Comparison of ENCODE assay signal across 28 cellular contexts in the genomic region with DNA sequence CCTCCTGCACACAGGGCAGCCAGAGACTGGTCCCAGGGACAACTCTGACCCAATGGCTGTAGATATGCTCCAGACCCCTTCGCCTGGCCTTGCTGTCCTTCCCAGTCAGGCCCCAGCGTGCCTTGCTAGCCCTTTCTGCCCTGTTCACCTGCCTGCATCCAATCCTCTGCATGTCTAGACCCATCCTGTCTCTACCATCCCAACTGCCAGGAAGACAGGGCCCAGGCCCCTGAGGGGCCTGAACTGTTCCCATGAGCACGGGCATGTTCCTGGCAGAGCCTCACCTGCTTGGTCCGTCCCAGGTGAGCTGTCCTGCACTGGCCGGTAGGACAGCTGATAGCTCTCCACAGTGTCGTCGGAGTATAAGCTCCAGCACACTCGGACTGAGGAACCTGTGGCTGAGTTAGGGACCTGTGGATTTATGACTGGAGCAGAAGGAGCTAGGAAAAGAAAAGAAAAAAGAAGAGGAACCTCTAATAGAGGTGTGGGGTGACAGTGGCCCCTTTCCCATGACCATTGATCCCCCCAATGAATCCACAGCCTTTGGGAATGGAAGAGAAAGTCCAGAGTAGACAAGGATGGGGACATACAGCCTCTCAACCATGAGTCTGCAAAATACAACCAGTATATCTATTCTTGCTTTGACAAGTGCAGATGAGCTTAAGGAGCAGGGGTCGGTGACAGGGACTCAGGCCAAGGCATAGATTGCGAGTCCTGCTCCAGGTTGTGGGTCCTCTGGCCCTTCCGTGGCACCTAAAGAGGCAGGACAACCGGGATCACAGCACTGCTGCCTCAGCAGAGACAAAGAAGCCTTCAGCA. TPM values are rescaled to one million over a fixed set of nuclear protein-coding genes. Genes with fewer than 3 reads are reported as not detected.
"Had no signal": no experiment of that assay in that cellular context is flagged by ENCODE, and none has a peak within 500 bp of the region (broad histone marks: within the 10 kb centered on the region; RNA-seq: fewer than 3 reads in every experiment).

No MANE protein-coding gene starts in this region.

- H3K27me3 ChIP-seq: gastroesophageal sphincter, neutrophil, ovary, thyroid gland had no signal

- H3K27me3 Mint-ChIP-seq: activated naive CD8-positive, alpha-beta T cell; activated T-cell treated with anti-CD3 and anti-CD28 coated beads, Interleukin-2, amount 50 U/mL, for 24 hours; activated T-helper 17 cell treated with anti-CD3 and anti-CD28 coated beads, Interleukin-2, amount 50 U/mL, for 72 hours; dendritic cell treated with granulocyte-macrophage colony-stimulating factor and Interleukin-4, amounts not matched to agents 40 ng/mL and 50 ng/mL, for 4 days; stimulated activated naive CD8-positive, alpha-beta T cell treated with anti-CD3 and anti-CD28 coated beads, Interleukin-15, Interleukin-2, amounts not matched to agents 100 ng/mL and 50 ng/mL, for 24 hours had no signal

- H3K9me3 ChIP-seq: gastroesophageal sphincter, neutrophil, ovary, thyroid gland had no signal

- H3K27ac ChIP-seq: gastroesophageal sphincter, neutrophil, ovary, thyroid gland had no signal

- H3K9me3 Mint-ChIP-seq: activated T-cell treated with anti-CD3 and anti-CD28 coated beads, Interleukin-2, amount 50 U/mL, for 24 hours; activated T-helper 17 cell treated with anti-CD3 and anti-CD28 coated beads, Interleukin-2, amount 50 U/mL, for 72 hours; natural killer cell; stimulated activated naive CD8-positive, alpha-beta T cell treated with anti-CD3 and anti-CD28 coated beads, Interleukin-15, Interleukin-2, amounts not matched to agents 100 ng/mL and 50 ng/mL, for 24 hours; T-helper 1 cell treated with Interleukin-12 subunit alpha and Interleukin-12 subunit beta and Interleukin-4 antibody, amounts not matched to agents 30 μg/mL and 1 μg/mL, for 36 hours had no signal

- H3K4me1 ChIP-seq: gastroesophageal sphincter, thyroid gland had no signal

- DNase-seq: activated CD4-positive, alpha-beta T cell treated with anti-CD3 and anti-CD28 coated beads, Interleukin-2, amount 50 U/mL, for 4 hours; activated CD8-positive, alpha-beta memory T cell treated with anti-CD3 and anti-CD28 coated beads for 24 hours; activated CD8-positive, alpha-beta memory T cell treated with anti-CD3 and anti-CD28 coated beads, Interleukin-2, amount 50 U/mL, for 4 hours; activated naive CD4-positive, alpha-beta T cell; activated T-cell treated with anti-CD3 and anti-CD28 coated beads, Interleukin-2, amount 50 U/mL, for 24 hours; amygdala; effector CD4-positive, alpha-beta T cell; head of caudate nucleus; hypothalamus; left ventricle myocardium superior; midbrain; natural killer cell; ovary; right cardiac atrium; stimulated activated CD4-positive, alpha-beta T cell treated with anti-CD3 and anti-CD28 coated beads, Interleukin-4, amount 100 ng/mL, for 24 hours; substantia nigra; T1000; thyroid gland had no signal

- H3K36me3 Mint-ChIP-seq: natural killer cell, WTC11 had no signal

- ATAC-seq: activated T-helper 17 cell treated with anti-CD3 and anti-CD28 coated beads, Interleukin-2, amount 50 U/mL, for 72 hours; gastroesophageal sphincter; left ventricle myocardium superior; right cardiac atrium; WTC11 had no signal

- H3K4me3 Mint-ChIP-seq: activated naive CD8-positive, alpha-beta T cell; activated T-cell treated with anti-CD3 and anti-CD28 coated beads, Interleukin-2, amount 50 U/mL, for 24 hours; activated T-helper 17 cell treated with anti-CD3 and anti-CD28 coated beads, Interleukin-2, amount 50 U/mL, for 72 hours; dendritic cell treated with granulocyte-macrophage colony-stimulating factor and Interleukin-4, amounts not matched to agents 40 ng/mL and 50 ng/mL, for 4 days; natural killer cell; stimulated activated naive CD8-positive, alpha-beta T cell treated with anti-CD3 and anti-CD28 coated beads, Interleukin-15, Interleukin-2, amounts not matched to agents 100 ng/mL and 50 ng/mL, for 24 hours; T-helper 1 cell treated with Interleukin-12 subunit alpha and Interleukin-12 subunit beta and Interleukin-4 antibody, amounts not matched to agents 30 μg/mL and 1 μg/mL, for 36 hours; WTC11 had no signal

- H3K36me3 ChIP-seq: ovary, thyroid gland had no signal

- H3K4me3 ChIP-seq: gastroesophageal sphincter, ovary, thyroid gland had no signal

- H3K4me1 Mint-ChIP-seq: activated T-helper 17 cell treated with anti-CD3 and anti-CD28 coated beads, Interleukin-2, amount 50 U/mL, for 72 hours; natural killer cell; WTC11 had no signal

- H3K27ac Mint-ChIP-seq: activated naive CD8-positive, alpha-beta T cell; activated T-cell treated with anti-CD3 and anti-CD28 coated beads, Interleukin-2, amount 50 U/mL, for 24 hours; activated T-helper 17 cell treated with anti-CD3 and anti-CD28 coated beads, Interleukin-2, amount 50 U/mL, for 72 hours; dendritic cell treated with granulocyte-macrophage colony-stimulating factor and Interleukin-4, amounts not matched to agents 40 ng/mL and 50 ng/mL, for 4 days; natural killer cell; stimulated activated naive CD8-positive, alpha-beta T cell treated with anti-CD3 and anti-CD28 coated beads, Interleukin-15, Interleukin-2, amounts not matched to agents 100 ng/mL and 50 ng/mL, for 24 hours; T-helper 1 cell treated with Interleukin-12 subunit alpha and Interleukin-12 subunit beta and Interleukin-4 antibody, amounts not matched to agents 30 μg/mL and 1 μg/mL, for 36 hours; WTC11 had no signal

RNA-seq across cellular contexts. Expression of gene FSD2, which starts 33.9 kb away (rescaled TPM):
- total RNA-seq: activated T-helper 17 cell treated with anti-CD3 and anti-CD28 coated beads, Interleukin-2, amount 50 U/mL, for 72 hours; gastroesophageal sphincter; natural killer cell; pulmonary artery endothelial cell; ureter; WTC11 had no signal
